ENCODE assay signal across 8 cellular contexts in the genomic region with DNA sequence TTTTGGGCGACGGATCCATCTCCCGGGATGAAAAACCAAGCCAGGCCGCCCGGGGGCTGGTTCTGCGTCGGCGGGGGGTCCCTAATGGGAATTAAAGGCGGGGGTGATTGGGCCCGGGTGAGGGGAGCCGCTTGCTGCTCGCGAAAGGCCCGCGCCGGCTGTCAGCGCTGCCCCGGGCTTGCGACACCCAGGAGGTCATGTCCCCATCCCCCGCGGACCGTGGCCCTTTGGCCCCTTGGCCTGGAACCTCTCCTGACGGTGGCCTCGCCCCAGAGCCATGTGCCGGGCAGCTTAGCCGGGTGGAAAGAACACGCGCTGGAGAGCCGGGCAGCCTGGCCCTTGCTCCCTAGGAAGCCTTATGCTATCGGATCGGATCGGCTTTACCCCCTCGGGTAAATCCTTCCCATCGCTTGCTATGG. TPM values are rescaled to one million over a fixed set of nuclear protein-coding genes. Genes with fewer than 3 reads are reported as not detected.
A peak's percentile ranks its signal among the peaks of the same experiment; 100 is the strongest.
DNase-seq lines count a peak whose midpoint lies in the region; ATAC-seq and TF ChIP-seq lines count a peak whose summit lies in the region.
"Not testable (repeated sequence)": the region's sequence is repeated elsewhere in the genome, so short reads cannot be mapped to it uniquely, and the experiment has no call there.

No MANE protein-coding gene starts in this region.

- H2AFZ ChIP-seq in Karpas-422 (ENCODE audit: low read length), result not testable (repeated sequence)

- not testable (repeated sequence) for H3K9me3 ChIP-seq in BE2C; Karpas-422 (ENCODE audit: low read length)

- H3K9me3 Mint-ChIP-seq in activated CD4-positive, alpha-beta memory T cell treated with anti-CD3 and anti-CD28 coated beads, Interleukin-2, amount 10 ng/mL, durations not matched to agents 7 days and 5 days; nephron: not testable (repeated sequence)

- H3K79me2 ChIP-seq in Karpas-422 (ENCODE audit: low read length), result peaks cover 18% of the 10 kb centered on the region

- H3K27ac Mint-ChIP-seq in activated CD4-positive, alpha-beta memory T cell treated with anti-CD3 and anti-CD28 coated beads, Interleukin-2, amount 10 ng/mL, durations not matched to agents 7 days and 5 days, result peak overlapping the region; percentile 93
- peak overlapping the region; percentile 99 to 100 (median 100) for H3K27ac Mint-ChIP-seq in nephron

- POLR2A ChIA-PET in activated CD4-positive, alpha-beta memory T cell treated with anti-CD3 and anti-CD28 coated beads, Interleukin-2, amount 10 ng/mL, durations not matched to agents 7 days and 5 days (lab: Charles Lee), result not testable (repeated sequence)

- not testable (repeated sequence) for H3K27me3 Mint-ChIP-seq in activated CD4-positive, alpha-beta memory T cell treated with anti-CD3 and anti-CD28 coated beads, Interleukin-2, amount 10 ng/mL, durations not matched to agents 7 days and 5 days; nephron (ENCODE audit: low read depth)

- H3K4me1 Mint-ChIP-seq in activated CD4-positive, alpha-beta memory T cell treated with anti-CD3 and anti-CD28 coated beads, Interleukin-2, amount 10 ng/mL, durations not matched to agents 7 days and 5 days, result peaks cover 11% of the 10 kb centered on the region
- not testable (repeated sequence) for H3K4me1 Mint-ChIP-seq in nephron

- intact Hi-C loops in left ventricle myocardium superior (cut with micrococcal nuclease), result not testable (repeated sequence)

- CTCF ChIA-PET in activated CD4-positive, alpha-beta memory T cell treated with anti-CD3 and anti-CD28 coated beads, Interleukin-2, amount 10 ng/mL, durations not matched to agents 7 days and 5 days (lab: Charles Lee), result not testable (repeated sequence)

- H3K36me3 Mint-ChIP-seq in activated CD4-positive, alpha-beta memory T cell treated with anti-CD3 and anti-CD28 coated beads, Interleukin-2, amount 10 ng/mL, durations not matched to agents 7 days and 5 days (ENCODE audit: low read depth); nephron (ENCODE audit: low read depth): not testable (repeated sequence)

- H3K4me2 ChIP-seq in Karpas-422 (ENCODE audit: low read depth, low read length, poor library complexity, severe bottlenecking), result peak overlapping the region; percentile 55

- H3K27me3 ChIP-seq in BE2C; Karpas-422 (ENCODE audit: low read length): not testable (repeated sequence)

- peak overlapping the region; percentile 56; the same call in 1 of the 2 replicates for H3K9ac ChIP-seq in Karpas-422 (ENCODE audit: low read length)

- TF ChIP-seq CTCF in BE2C (IDR thresholded peaks at IDR 0.05; ENCODE audit: low read depth, low read length); cardiac fibroblast (IDR thresholded peaks at IDR 0.05; ENCODE audit: low read depth, low read length); nephron (IDR thresholded peaks at IDR 0.05; ENCODE audit: unreplicated experiment in 3 of 3): not testable (repeated sequence)

- not testable (repeated sequence) for H3K4me1 ChIP-seq in BE2C; Karpas-422 (ENCODE audit: low read length)

- DNase-seq in BE2C, result peak; percentile 30
- DNase-seq in Karpas-422; activated CD4-positive, alpha-beta memory T cell treated with anti-CD3 and anti-CD28 coated beads, Interleukin-2, amount 10 ng/mL, durations not matched to agents 7 days and 5 days; cardiac fibroblast (ENCODE audit: low read depth in 2 of 2): not testable (repeated sequence)
- peak; percentile 65 for DNase-seq in left ventricle myocardium superior
- DNase-seq in stimulated activated CD8-positive, alpha-beta memory T cell treated with anti-CD3 and anti-CD28 coated beads, Interleukin-4, amount 100 ng/mL, for 48 hours, result peak; percentile 53

- not testable (repeated sequence) for H4K20me1 ChIP-seq in Karpas-422 (ENCODE audit: insufficient read depth, low read depth, low read length)

- H3K4me3 ChIP-seq in BE2C (ENCODE audit: low read depth, low read length) (peak overlapping the region; percentile 50), Karpas-422 (ENCODE audit: low read length) (peak overlapping the region; percentile 57; the same call in 1 of the 2 replicates), cardiac fibroblast (replicated peaks in 1 of 2; ENCODE audit: low read depth in 2 of 2, low read length in 2 of 2) (peak overlapping the region; percentile 55 to 56)

- H3K27ac ChIP-seq in Karpas-422 (ENCODE audit: low read length), result not testable (repeated sequence)

- not testable (repeated sequence) for H3K9me2 ChIP-seq in Karpas-422 (replicated peaks; ENCODE audit: insufficient read depth, low read length)

- ATAC-seq in GM21717 (IDR thresholded peaks at IDR 0.05; ENCODE audit: unreplicated experiment), result peak; percentile 10
- peak; percentile 59 for ATAC-seq in left ventricle myocardium superior

- H3K36me3 ChIP-seq in BE2C; Karpas-422 (ENCODE audit: insufficient read depth, low read length): not testable (repeated sequence)

- peak overlapping the region; percentile 86 for H3K4me3 Mint-ChIP-seq in activated CD4-positive, alpha-beta memory T cell treated with anti-CD3 and anti-CD28 coated beads, Interleukin-2, amount 10 ng/mL, durations not matched to agents 7 days and 5 days
- H3K4me3 Mint-ChIP-seq in nephron, result peak overlapping the region; percentile 94 to 96 (median 96)

RNA-seq across cellular contexts. Expression of gene PLGLB1, which starts 55.4 kb away (rescaled TPM):
- polyA plus RNA-seq in BE2C (2012; ENCODE audit: insufficient read depth, insufficient read length, low read depth), result not detected
- total RNA-seq in Karpas-422 (2014; rRNA removed; shearing (Covaris generic); ENCODE audit: low replicate concordance), result 4.1 and 12.2 TPM in 2 replicates
- 1 to 10 TPM; 2.8 to 3.2 TPM for total RNA-seq in activated CD4-positive, alpha-beta memory T cell treated with anti-CD3 and anti-CD28 coated beads, Interleukin-2, amount 10 ng/mL, durations not matched to agents 7 days and 5 days
- total RNA-seq in left ventricle myocardium superior, result 2.7 TPM
